In the genomic region with DNA sequence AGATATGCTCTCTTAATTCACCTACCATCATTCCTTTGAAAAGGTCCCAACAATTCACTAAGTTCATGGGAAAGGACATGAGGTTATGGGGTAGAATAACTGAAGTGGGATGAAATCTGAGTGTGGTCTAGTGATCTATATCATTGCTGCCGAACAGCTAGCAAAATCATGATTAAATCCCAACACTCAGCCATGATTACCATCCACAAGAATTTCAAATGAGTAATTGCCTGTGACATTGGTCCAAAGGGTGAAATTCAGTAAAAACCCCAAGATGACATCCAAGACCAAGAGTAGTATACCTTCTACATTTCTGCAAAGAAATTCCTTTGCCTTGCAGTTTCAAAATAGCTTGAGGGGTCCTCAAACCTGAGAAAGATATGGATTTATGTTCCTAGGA, we compare ENCODE assay signal across 15 cellular contexts.
"Had no signal": no experiment of that assay in that cellular context is flagged by ENCODE, and none has a peak within 500 bp of the region (broad histone marks: within the 10 kb centered on the region; RNA-seq: fewer than 3 reads in every experiment).

No MANE protein-coding gene starts in this region.

- H3K4me3 ChIP-seq: ovary, stomach, thoracic aorta had no signal

- H3K27ac Mint-ChIP-seq: activated CD4-positive, alpha-beta memory T cell treated with anti-CD3 and anti-CD28 coated beads, Interleukin-2, amount 10 ng/mL, durations not matched to agents 7 days and 5 days; activated CD4-positive, alpha-beta T cell treated with anti-CD3 and anti-CD28 coated beads for 36 hours; activated naive CD8-positive, alpha-beta T cell treated with anti-CD3 and anti-CD28 coated beads for 36 hours had no signal

- H3K4me3 Mint-ChIP-seq: activated CD4-positive, alpha-beta memory T cell treated with anti-CD3 and anti-CD28 coated beads, Interleukin-2, amount 10 ng/mL, durations not matched to agents 7 days and 5 days; activated CD4-positive, alpha-beta T cell treated with anti-CD3 and anti-CD28 coated beads for 36 hours; activated naive CD8-positive, alpha-beta T cell treated with anti-CD3 and anti-CD28 coated beads for 36 hours; neural crest cell had no signal

- ATAC-seq: activated CD4-positive, alpha-beta T cell treated with anti-CD3 and anti-CD28 coated beads for 36 hours had no signal

- H3K36me3 Mint-ChIP-seq: activated naive CD8-positive, alpha-beta T cell treated with anti-CD3 and anti-CD28 coated beads for 36 hours had no signal

- H3K4me1 Mint-ChIP-seq: activated CD4-positive, alpha-beta memory T cell treated with anti-CD3 and anti-CD28 coated beads, Interleukin-2, amount 10 ng/mL, durations not matched to agents 7 days and 5 days; activated CD4-positive, alpha-beta T cell treated with anti-CD3 and anti-CD28 coated beads for 36 hours; activated naive CD8-positive, alpha-beta T cell treated with anti-CD3 and anti-CD28 coated beads for 36 hours; neural crest cell had no signal

- H3K27me3 Mint-ChIP-seq: activated CD4-positive, alpha-beta memory T cell treated with anti-CD3 and anti-CD28 coated beads, Interleukin-2, amount 10 ng/mL, durations not matched to agents 7 days and 5 days; activated CD4-positive, alpha-beta T cell treated with anti-CD3 and anti-CD28 coated beads for 36 hours had no signal

- DNase-seq: activated CD4-positive, alpha-beta memory T cell treated with anti-CD3 and anti-CD28 coated beads, Interleukin-2, amount 10 ng/mL, durations not matched to agents 7 days and 5 days; activated CD4-positive, alpha-beta T cell treated with anti-CD3 and anti-CD28 coated beads for 36 hours; activated gamma-delta T cell treated with Interleukin-2 at 50 U/mL for 16 hours; activated naive CD8-positive, alpha-beta T cell treated with anti-CD3 and anti-CD28 coated beads for 36 hours; activated T-cell treated with anti-CD3 and anti-CD28 coated beads, Interleukin-2, amount 50 U/mL, for 48 hours; effector CD4-positive, alpha-beta T cell; hippocampal formation; ovary; retina; stimulated activated CD4-positive, alpha-beta T cell treated with anti-CD3 and anti-CD28 coated beads, Interleukin-4, amount 100 ng/mL, for 4 hours; stomach; T-helper 9 cell; WERI-Rb-1 had no signal

- H3K9me3 Mint-ChIP-seq: activated CD4-positive, alpha-beta memory T cell treated with anti-CD3 and anti-CD28 coated beads, Interleukin-2, amount 10 ng/mL, durations not matched to agents 7 days and 5 days; activated naive CD8-positive, alpha-beta T cell treated with anti-CD3 and anti-CD28 coated beads for 36 hours; neural crest cell had no signal
